2 cellular contexts compared by ENCODE assay signal in the genomic region with DNA sequence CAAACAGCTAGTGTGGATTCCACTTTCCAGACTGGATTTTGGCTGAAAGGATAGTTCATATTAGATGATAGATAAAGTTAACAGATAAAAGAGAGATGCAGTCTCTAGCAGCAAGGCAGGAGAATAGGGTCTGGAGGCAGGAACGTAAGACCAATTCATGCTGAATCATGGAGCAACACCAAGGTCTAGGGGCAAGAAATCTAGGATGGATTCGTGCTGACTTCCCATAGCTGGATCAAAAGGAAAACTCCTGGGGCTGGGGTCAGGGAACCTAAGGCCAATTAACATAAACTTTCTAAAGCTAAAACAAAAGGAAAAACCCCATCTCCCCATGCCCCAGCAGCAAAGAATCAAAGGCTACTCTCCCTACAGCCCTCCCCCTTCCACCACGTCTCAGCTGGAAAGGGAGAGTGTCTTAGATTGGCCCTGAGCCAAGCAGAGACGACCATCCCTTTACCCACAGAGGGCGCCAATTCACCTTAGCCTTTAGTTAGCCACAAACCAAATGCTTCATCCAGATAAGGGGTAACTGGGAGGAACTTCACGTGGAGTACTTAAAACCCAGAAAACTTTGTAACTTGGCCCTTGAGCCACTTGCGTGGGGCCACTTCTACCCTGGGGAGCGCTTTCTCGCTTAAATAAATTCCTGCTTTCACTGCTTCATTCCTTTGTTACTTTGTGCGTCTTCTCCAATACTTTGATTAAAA.
TF ChIP-seq lines count a peak whose summit lies in the region.

No MANE protein-coding gene starts in this region.

TF ChIP-seq in HEK293, 187 proteins besides CTCF, POLR2A, EP300 and RAD21 (continues in another document):
- TF ChIP-seq ZNF548 (tag by site-specific recombination; IDR thresholded peaks at IDR 0.05) (no peak), ZNF274 (IDR thresholded peaks at IDR 0.05; ENCODE audit: low read length) (no peak), ZNF274 (tag by site-specific recombination; IDR thresholded peaks at IDR 0.05; ENCODE audit: borderline replicate concordance) (no peak), ZNF140 (tag by site-specific recombination; IDR thresholded peaks at IDR 0.05) (no peak), ZNF621 (tag by site-specific recombination; IDR thresholded peaks at IDR 0.05) (no peak), ZFP69B (tag by site-specific recombination; IDR thresholded peaks at IDR 0.05) (no peak), ZNF223 (tag by site-specific recombination; IDR thresholded peaks at IDR 0.05) (no peak), ZNF2 (tag by site-specific recombination; IDR thresholded peaks at IDR 0.05) (no peak), ZNF302 (tag by site-specific recombination; IDR thresholded peaks at IDR 0.05; ENCODE audit: low read depth) (no peak), ZNF843 (tag by site-specific recombination; IDR thresholded peaks at IDR 0.05) (no peak), ZXDB (tag by site-specific recombination; IDR thresholded peaks at IDR 0.05) (peak; percentile 30; the same call in 1 of the 2 replicates), ZNF354C (tag by site-specific recombination; IDR thresholded peaks at IDR 0.05; ENCODE audit: borderline replicate concordance, low read depth) (no peak), ZNF221 (tag by site-specific recombination; IDR thresholded peaks at IDR 0.05; ENCODE audit: borderline replicate concordance) (no peak; the same call in 1 of the 2 replicates), ZNF146 (tag by site-specific recombination; IDR thresholded peaks at IDR 0.05) (no peak), IKZF3 (tag by site-specific recombination; IDR thresholded peaks at IDR 0.05) (0 out of 2 replicates have a peak, but pooled peaks have one; percentile 36), ZNF175 (tag by site-specific recombination; IDR thresholded peaks at IDR 0.05) (no peak), SP3 (tag by site-specific recombination; IDR thresholded peaks at IDR 0.05) (no peak), BCL11A (tag by site-specific recombination; IDR thresholded peaks at IDR 0.05; ENCODE audit: low read depth) (no peak), ZNF664 (tag by site-specific recombination; IDR thresholded peaks at IDR 0.05) (no peak), MEIS1 (CRISPR knock-in tag; IDR thresholded peaks at IDR 0.05; ENCODE audit: borderline replicate concordance) (no peak)
- TF ChIP-seq, protein P1, sequence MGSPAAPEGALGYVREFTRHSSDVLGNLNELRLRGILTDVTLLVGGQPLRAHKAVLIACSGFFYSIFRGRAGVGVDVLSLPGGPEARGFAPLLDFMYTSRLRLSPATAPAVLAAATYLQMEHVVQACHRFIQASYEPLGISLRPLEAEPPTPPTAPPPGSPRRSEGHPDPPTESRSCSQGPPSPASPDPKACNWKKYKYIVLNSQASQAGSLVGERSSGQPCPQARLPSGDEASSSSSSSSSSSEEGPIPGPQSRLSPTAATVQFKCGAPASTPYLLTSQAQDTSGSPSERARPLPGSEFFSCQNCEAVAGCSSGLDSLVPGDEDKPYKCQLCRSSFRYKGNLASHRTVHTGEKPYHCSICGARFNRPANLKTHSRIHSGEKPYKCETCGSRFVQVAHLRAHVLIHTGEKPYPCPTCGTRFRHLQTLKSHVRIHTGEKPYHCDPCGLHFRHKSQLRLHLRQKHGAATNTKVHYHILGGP (tag by site-specific recombination; IDR thresholded peaks at IDR 0.05) = peak; percentile 33; the same call in 1 of the 2 replicates
- TF ChIP-seq, protein P2, sequence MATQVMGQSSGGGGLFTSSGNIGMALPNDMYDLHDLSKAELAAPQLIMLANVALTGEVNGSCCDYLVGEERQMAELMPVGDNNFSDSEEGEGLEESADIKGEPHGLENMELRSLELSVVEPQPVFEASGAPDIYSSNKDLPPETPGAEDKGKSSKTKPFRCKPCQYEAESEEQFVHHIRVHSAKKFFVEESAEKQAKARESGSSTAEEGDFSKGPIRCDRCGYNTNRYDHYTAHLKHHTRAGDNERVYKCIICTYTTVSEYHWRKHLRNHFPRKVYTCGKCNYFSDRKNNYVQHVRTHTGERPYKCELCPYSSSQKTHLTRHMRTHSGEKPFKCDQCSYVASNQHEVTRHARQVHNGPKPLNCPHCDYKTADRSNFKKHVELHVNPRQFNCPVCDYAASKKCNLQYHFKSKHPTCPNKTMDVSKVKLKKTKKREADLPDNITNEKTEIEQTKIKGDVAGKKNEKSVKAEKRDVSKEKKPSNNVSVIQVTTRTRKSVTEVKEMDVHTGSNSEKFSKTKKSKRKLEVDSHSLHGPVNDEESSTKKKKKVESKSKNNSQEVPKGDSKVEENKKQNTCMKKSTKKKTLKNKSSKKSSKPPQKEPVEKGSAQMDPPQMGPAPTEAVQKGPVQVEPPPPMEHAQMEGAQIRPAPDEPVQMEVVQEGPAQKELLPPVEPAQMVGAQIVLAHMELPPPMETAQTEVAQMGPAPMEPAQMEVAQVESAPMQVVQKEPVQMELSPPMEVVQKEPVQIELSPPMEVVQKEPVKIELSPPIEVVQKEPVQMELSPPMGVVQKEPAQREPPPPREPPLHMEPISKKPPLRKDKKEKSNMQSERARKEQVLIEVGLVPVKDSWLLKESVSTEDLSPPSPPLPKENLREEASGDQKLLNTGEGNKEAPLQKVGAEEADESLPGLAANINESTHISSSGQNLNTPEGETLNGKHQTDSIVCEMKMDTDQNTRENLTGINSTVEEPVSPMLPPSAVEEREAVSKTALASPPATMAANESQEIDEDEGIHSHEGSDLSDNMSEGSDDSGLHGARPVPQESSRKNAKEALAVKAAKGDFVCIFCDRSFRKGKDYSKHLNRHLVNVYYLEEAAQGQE (tag by site-specific recombination; IDR thresholded peaks at IDR 0.05) = no peak
- TF ChIP-seq, protein P3, sequence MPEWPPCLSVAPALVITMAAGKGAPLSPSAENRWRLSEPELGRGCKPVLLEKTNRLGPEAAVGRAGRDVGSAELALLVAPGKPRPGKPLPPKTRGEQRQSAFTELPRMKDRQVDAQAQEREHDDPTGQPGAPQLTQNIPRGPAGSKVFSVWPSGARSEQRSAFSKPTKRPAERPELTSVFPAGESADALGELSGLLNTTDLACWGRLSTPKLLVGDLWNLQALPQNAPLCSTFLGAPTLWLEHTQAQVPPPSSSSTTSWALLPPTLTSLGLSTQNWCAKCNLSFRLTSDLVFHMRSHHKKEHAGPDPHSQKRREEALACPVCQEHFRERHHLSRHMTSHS (tag by site-specific recombination; IDR thresholded peaks at IDR 0.05) = no peak
- TF ChIP-seq, protein P4, sequence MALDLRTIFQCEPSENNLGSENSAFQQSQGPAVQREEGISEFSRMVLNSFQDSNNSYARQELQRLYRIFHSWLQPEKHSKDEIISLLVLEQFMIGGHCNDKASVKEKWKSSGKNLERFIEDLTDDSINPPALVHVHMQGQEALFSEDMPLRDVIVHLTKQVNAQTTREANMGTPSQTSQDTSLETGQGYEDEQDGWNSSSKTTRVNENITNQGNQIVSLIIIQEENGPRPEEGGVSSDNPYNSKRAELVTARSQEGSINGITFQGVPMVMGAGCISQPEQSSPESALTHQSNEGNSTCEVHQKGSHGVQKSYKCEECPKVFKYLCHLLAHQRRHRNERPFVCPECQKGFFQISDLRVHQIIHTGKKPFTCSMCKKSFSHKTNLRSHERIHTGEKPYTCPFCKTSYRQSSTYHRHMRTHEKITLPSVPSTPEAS (tag by site-specific recombination; IDR thresholded peaks at IDR 0.05) = no peak

TF ChIP-seq in endothelial cell of umbilical vein, 7 proteins besides CTCF, POLR2A, EP300 and RAD21:
- no peak for TF ChIP-seq GATA2 (IDR thresholded peaks at IDR 0.05; ENCODE audit: insufficient read depth, insufficient read length, low read depth, low read length)
- TF ChIP-seq, protein P5, sequence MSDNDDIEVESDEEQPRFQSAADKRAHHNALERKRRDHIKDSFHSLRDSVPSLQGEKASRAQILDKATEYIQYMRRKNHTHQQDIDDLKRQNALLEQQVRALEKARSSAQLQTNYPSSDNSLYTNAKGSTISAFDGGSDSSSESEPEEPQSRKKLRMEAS (IDR thresholded peaks at IDR 0.05; ENCODE audit: insufficient read depth, insufficient read length) = no peak
- no peak for TF ChIP-seq JUN (IDR thresholded peaks at IDR 0.05; ENCODE audit: borderline replicate concordance, insufficient read depth, insufficient read length, low read depth)
- no peak for TF ChIP-seq MYC (IDR thresholded peaks at IDR 0.05; ENCODE audit: low read depth, low read length)
- no peak for TF ChIP-seq POLR2AphosphoS5 (IDR thresholded peaks at IDR 0.05; ENCODE audit: insufficient read depth, low read depth, low read length)
- TF ChIP-seq FOS (IDR thresholded peaks at IDR 0.05; ENCODE audit: borderline replicate concordance, insufficient read depth, low read length) = no peak
- no peak for TF ChIP-seq EZH2 (IDR thresholded peaks at IDR 0.05; ENCODE audit: borderline replicate concordance, low read depth, low read length, severe bottlenecking)
